Comparison of ENCODE assay signal across 7 cellular contexts in the genomic region with DNA sequence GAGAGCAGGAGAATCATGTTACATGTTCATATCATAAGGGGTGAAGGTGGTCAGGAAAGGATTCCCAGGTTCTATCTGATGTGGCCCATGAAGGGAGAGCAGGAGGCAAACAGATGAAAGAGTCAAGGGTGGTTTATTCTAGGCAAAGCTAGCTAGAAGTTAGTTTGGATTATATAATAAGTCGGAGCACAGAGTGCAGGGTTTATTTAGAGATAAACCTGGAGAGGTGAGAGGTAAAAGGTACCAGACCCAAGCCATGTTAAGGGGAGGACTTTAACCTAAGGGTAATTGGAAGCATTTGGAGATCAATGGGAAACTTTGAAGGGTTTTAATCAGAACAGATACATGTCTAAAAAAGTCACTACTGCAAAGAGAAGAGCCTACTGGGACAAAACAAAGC.
"Had no signal": no experiment of that assay in that cellular context is flagged by ENCODE, and none has a peak within 500 bp of the region (broad histone marks: within the 10 kb centered on the region; RNA-seq: fewer than 3 reads in every experiment).

No MANE protein-coding gene starts in this region.

- FAIRE-seq: G401.6, GM12878, GM12891, GM18507, GM19239 had no signal

- H3K4me3 ChIP-seq: GM12878 had no signal

- ATAC-seq: GM12878 had no signal

- DNase-seq: GDM1, GF-D8 had no signal
